1 cellular context compared by ENCODE assay signal in the genomic region with DNA sequence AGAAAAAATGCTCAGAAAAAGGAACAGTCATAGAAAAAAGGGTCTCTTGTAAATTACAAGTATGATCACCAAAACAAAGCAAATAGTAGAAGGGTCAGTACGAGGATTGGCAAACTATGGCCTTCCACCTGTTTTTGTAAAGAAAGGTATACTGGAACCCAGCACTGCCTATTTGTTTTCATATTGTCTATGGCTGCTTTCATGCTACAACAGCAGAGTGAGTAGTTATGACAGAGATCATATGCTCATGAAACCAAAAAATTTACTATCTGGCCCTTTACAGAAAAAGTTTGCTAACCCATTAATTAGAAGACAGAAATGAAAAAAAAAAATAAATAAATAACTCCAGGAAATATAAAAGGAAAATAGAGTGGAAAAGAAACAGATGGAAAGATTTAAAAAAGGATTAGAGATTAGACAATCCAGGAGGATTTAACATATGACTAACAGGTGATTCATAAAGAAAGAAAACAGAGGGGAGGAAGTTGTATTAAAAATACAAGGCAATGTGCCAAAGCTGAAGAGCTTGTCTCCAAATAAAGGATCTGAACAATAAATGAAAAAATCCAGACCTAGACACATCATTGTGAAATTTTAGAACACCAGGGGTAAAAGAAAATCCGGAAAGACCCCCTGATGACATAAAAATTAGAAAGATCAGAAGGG.
TF ChIP-seq lines count a peak whose summit lies in the region.

No MANE protein-coding gene starts in this region.

TF ChIP-seq in SK-N-SH, 30 proteins besides CTCF, POLR2A, EP300 and RAD21 (continued from another document):
- TF ChIP-seq TEAD4 (IDR thresholded peaks at IDR 0.05; ENCODE audit: borderline replicate concordance, insufficient read depth) (peak; percentile 83), IRF3 (IDR thresholded peaks at IDR 0.05; ENCODE audit: low read depth, low read length) (no peak), MEF2A (IDR thresholded peaks at IDR 0.05; ENCODE audit: borderline replicate concordance, low read depth) (peak; percentile 85), ELF1 (IDR thresholded peaks at IDR 0.05) (peak; percentile 25; the same call in 1 of the 2 replicates), YY1 (IDR thresholded peaks at IDR 0.05; ENCODE audit: low read depth) (no peak), GATA2 (CRISPR knock-in tag; IDR thresholded peaks at IDR 0.05) (no peak), SIN3A (IDR thresholded peaks at IDR 0.05; ENCODE audit: borderline replicate concordance, low read depth, low read length) (no peak), NFIC (IDR thresholded peaks at IDR 0.05; ENCODE audit: borderline replicate concordance) (peak; percentile 95), TCF12 (IDR thresholded peaks at IDR 0.05) (peak; percentile 99), CHD2 (IDR thresholded peaks at IDR 0.05; ENCODE audit: low read length, partially characterized antibody) (no peak), TAF1 (IDR thresholded peaks at IDR 0.05; ENCODE audit: borderline replicate concordance, low read depth, low read length) (no peak), FOSL2 (IDR thresholded peaks at IDR 0.05; ENCODE audit: borderline replicate concordance, low read depth) (peak; percentile 89), FOXM1 (IDR thresholded peaks at IDR 0.05; ENCODE audit: low read depth) (peak; percentile 84), RFX5 (IDR thresholded peaks at IDR 0.05; ENCODE audit: low read length) (no peak), JUND (IDR thresholded peaks at IDR 0.05) (peak; percentile 96), MXI1 (IDR thresholded peaks at IDR 0.05; ENCODE audit: low read depth, low read length) (no peak), RCOR1 (IDR thresholded peaks at IDR 0.05; ENCODE audit: low read length) (no peak), RXRA (IDR thresholded peaks at IDR 0.05; ENCODE audit: borderline replicate concordance, low read depth) (peak; percentile 55; the same call in 1 of the 2 replicates), NRF1 (IDR thresholded peaks at IDR 0.05; ENCODE audit: low read depth, low read length) (no peak), GABPA (IDR thresholded peaks at IDR 0.05; ENCODE audit: low read depth) (peak; percentile 29; the same call in 1 of the 2 replicates), ZBTB33 (IDR thresholded peaks at IDR 0.05; ENCODE audit: borderline replicate concordance, low read depth) (no peak)
- TF ChIP-seq, protein P1, sequence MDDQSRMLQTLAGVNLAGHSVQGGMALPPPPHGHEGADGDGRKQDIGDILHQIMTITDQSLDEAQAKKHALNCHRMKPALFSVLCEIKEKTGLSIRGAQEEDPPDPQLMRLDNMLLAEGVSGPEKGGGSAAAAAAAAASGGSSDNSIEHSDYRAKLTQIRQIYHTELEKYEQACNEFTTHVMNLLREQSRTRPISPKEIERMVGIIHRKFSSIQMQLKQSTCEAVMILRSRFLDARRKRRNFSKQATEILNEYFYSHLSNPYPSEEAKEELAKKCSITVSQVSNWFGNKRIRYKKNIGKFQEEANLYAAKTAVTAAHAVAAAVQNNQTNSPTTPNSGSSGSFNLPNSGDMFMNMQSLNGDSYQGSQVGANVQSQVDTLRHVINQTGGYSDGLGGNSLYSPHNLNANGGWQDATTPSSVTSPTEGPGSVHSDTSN (IDR thresholded peaks at IDR 0.05), result peak; percentile 65
- TF ChIP-seq, protein P2, sequence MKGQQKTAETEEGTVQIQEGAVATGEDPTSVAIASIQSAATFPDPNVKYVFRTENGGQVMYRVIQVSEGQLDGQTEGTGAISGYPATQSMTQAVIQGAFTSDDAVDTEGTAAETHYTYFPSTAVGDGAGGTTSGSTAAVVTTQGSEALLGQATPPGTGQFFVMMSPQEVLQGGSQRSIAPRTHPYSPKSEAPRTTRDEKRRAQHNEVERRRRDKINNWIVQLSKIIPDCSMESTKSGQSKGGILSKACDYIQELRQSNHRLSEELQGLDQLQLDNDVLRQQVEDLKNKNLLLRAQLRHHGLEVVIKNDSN (IDR thresholded peaks at IDR 0.05; ENCODE audit: borderline replicate concordance, low read depth), result no peak
- TF ChIP-seq, protein P3, sequence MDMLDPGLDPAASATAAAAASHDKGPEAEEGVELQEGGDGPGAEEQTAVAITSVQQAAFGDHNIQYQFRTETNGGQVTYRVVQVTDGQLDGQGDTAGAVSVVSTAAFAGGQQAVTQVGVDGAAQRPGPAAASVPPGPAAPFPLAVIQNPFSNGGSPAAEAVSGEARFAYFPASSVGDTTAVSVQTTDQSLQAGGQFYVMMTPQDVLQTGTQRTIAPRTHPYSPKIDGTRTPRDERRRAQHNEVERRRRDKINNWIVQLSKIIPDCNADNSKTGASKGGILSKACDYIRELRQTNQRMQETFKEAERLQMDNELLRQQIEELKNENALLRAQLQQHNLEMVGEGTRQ (IDR thresholded peaks at IDR 0.05; ENCODE audit: borderline replicate concordance, low read depth, low read length), result no peak
